In genomic region chr11:5550440-5551095, GRCh38 we compare ENCODE assay signal across 12 cellular contexts. TPM values are rescaled to one million over a fixed set of nuclear protein-coding genes. Genes with fewer than 3 reads are reported as not detected.
DNase-seq lines count a peak whose midpoint lies in the region; ATAC-seq and TF ChIP-seq lines count a peak whose summit lies in the region.
"Had no signal": no experiment of that assay in that cellular context is flagged by ENCODE, and none has a peak within 500 bp of the region (broad histone marks: within the 10 kb centered on the region; RNA-seq: fewer than 3 reads in every experiment).

No MANE protein-coding gene starts in this region.

- H3K36me3 ChIP-seq in Panc1 (ENCODE audit: control insufficient read depth, insufficient read depth, low read length), result no peaks in the 10 kb centered on the region
- H3K36me3 ChIP-seq: cardiac muscle cell had no signal

- H3K4me3 ChIP-seq in Panc1 (ENCODE audit: low read depth in 2 of 2, low read length in 2 of 2), result no peak overlapping the region
- H3K4me3 ChIP-seq: cardiac muscle cell, psoas muscle had no signal

- no peaks in the 10 kb centered on the region for H3K9me3 ChIP-seq in Panc1 (ENCODE audit: control insufficient read depth, insufficient read depth, low read depth, low read length)
- H3K9me3 ChIP-seq: psoas muscle had no signal

- no peaks in the 10 kb centered on the region for H3K4me1 ChIP-seq in Panc1 (ENCODE audit: control insufficient read depth, insufficient read depth, low read length)
- H3K4me1 ChIP-seq: psoas muscle had no signal

- no peak for TF ChIP-seq CTCF in Panc1 (IDR thresholded peaks at IDR 0.05)

- POLR2A ChIA-PET in Panc1 (lab: Charles Lee), result no interaction called here

- CTCF ChIA-PET in Panc1 (lab: Charles Lee), result no interaction called here

- no peaks in the 10 kb centered on the region for H3K27me3 ChIP-seq in Panc1 (ENCODE audit: control insufficient read depth, insufficient read depth, low read length)
- H3K27me3 ChIP-seq: cardiac muscle cell had no signal

- peak; percentile 54 for DNase-seq in Panc1 (ENCODE audit: low read depth, low spot score)
- DNase-seq in kidney glomerular epithelial cell (lab: John Stamatoyannopoulos, UW), result peak; percentile 73
- no peak for DNase-seq in foreskin melanocyte
- no peak for DNase-seq in D341Med (ENCODE audit: low spot score)
- no peak for DNase-seq in NK-92 treated with Interleukin-12 subunit alpha and Interleukin-12 subunit beta, amount 100 ng/mL, for 24 hours (lab: John Stamatoyannopoulos, UW)
- no peak for DNase-seq in NCI-H1048 (lab: John Stamatoyannopoulos, UW)
- DNase-seq: activated CD4-positive, alpha-beta T cell treated with anti-CD3 and anti-CD28 coated beads for 1 hour; NCI-H526; psoas muscle had no signal

- in situ Hi-C loops in Panc1 (cut with HindIII; ENCODE audit: low pct_unique_long_range_greater_than_20kb, low sequenced_read_pairs), result no loop called here

- intact Hi-C loops in Panc1 (cut with micrococcal nuclease; ENCODE audit: unreplicated experiment), result loop anchor here (5.0 kb wide), 1 partner anchor 73 kb away; no protein-coding TSS in a partner anchor

- no TSS peak for BruUV-seq in Panc1 (replicated peaks; lab: Mats Ljungman, UMichigan)

- ATAC-seq in GM18511 (IDR thresholded peaks at IDR 0.05; ENCODE audit: unreplicated experiment) (peak; percentile 68), HG02623 (IDR thresholded peaks at IDR 0.05; ENCODE audit: unreplicated experiment) (peak; percentile 49), Panc1 (0 out of 2 replicates have a peak, but pooled peaks have one; percentile 60)
- ATAC-seq: psoas muscle had no signal

- no peak overlapping the region for H3K27ac ChIP-seq in Panc1 (ENCODE audit: low read length)
- H3K27ac ChIP-seq: cardiac muscle cell, psoas muscle had no signal

RNA-seq across cellular contexts. Expression of gene OR52H1, which starts 2.2 kb away (rescaled TPM):
- total RNA-seq in Panc1 (2021; ENCODE audit: unreplicated experiment), result 0.15 TPM
- not detected for polyA plus RNA-seq in Panc1 (2012; ENCODE audit: insufficient read length)
- total RNA-seq: psoas muscle had no signal
- polyA plus RNA-seq: psoas muscle had no signal

RNA-seq across cellular contexts. Expression of gene OR52B6, which starts 30.1 kb away (rescaled TPM):
- total RNA-seq in Panc1 (2021; ENCODE audit: unreplicated experiment), result not detected
- not detected for polyA plus RNA-seq in Panc1 (2012; ENCODE audit: insufficient read length)
- total RNA-seq: cardiac muscle cell, psoas muscle had no signal
- polyA plus RNA-seq: cardiac muscle cell, psoas muscle had no signal

RNA-seq across cellular contexts. Expression of gene UBQLNL, which starts 34.1 kb away (rescaled TPM):
- 0.72 TPM for total RNA-seq in Panc1 (2021; ENCODE audit: unreplicated experiment)
- 0.59 TPM for polyA plus RNA-seq in Panc1 (2012; ENCODE audit: insufficient read length)
- total RNA-seq: psoas muscle had no signal

RNA-seq across cellular contexts. Expression of gene UBQLN3, which starts 40.8 kb away (rescaled TPM):
- total RNA-seq in Panc1 (2021; ENCODE audit: unreplicated experiment), result not detected
- polyA plus RNA-seq in Panc1 (2012; ENCODE audit: insufficient read length), result not detected
- total RNA-seq: psoas muscle had no signal
- polyA plus RNA-seq: cardiac muscle cell, psoas muscle had no signal

RNA-seq across cellular contexts. Expression of gene TRIM6, which starts 45.9 kb away (rescaled TPM):
- 53.8 TPM for total RNA-seq in Panc1 (2021; ENCODE audit: unreplicated experiment)
- polyA plus RNA-seq in Panc1 (2012; ENCODE audit: insufficient read length), result 23.2 TPM

Comparison
In these comparisons a context has a peak if more than half of its experiments do, and no peak if none do; other contexts are left out.
1. DNase-seq: peak in Panc1 (single experiment) and kidney glomerular epithelial cell (single experiment); none in foreskin melanocyte (single experiment), D341Med (single experiment), NK-92 treated with Interleukin-12 subunit alpha and Interleukin-12 subunit beta, amount 100 ng/mL, for 24 hours (single experiment) and NCI-H1048 (single experiment).
2. Peak in every context shown above with its lines, with median percentiles within 50 percentile points of each other: ATAC-seq.